13 cellular contexts compared by ENCODE assay signal in genomic region chr10:13338337-13339128, GRCh38. TPM values are rescaled to one million over a fixed set of nuclear protein-coding genes. Genes with fewer than 3 reads are reported as not detected.
DNase-seq lines count a peak whose midpoint lies in the region; ATAC-seq and TF ChIP-seq lines count a peak whose summit lies in the region.
"Had no signal": no experiment of that assay in that cellular context is flagged by ENCODE, and none has a peak within 500 bp of the region (broad histone marks: within the 10 kb centered on the region; RNA-seq: fewer than 3 reads in every experiment).

No MANE protein-coding gene starts in this region.

- intact Hi-C loops in right cardiac atrium (cut with DNase I) = no loop called here

- H3K9me3 ChIP-seq in right cardiac atrium (ENCODE audit: control insufficient read depth, low read length) = no peaks in the 10 kb centered on the region
- H3K9me3 ChIP-seq: breast epithelium, thyroid gland had no signal

- ATAC-seq in right cardiac atrium = peak; percentile 45 to 50
- no peak for ATAC-seq in stimulated activated naive CD8-positive, alpha-beta T cell treated with anti-CD3 and anti-CD28 coated beads, Interleukin-15, Interleukin-2, amounts not matched to agents 100 U/mL and 50 U/mL, for 24 hours
- no peak for ATAC-seq in HG02610 (IDR thresholded peaks at IDR 0.05; ENCODE audit: unreplicated experiment)
- no peak for ATAC-seq in GM18502 (IDR thresholded peaks at IDR 0.05; ENCODE audit: poor library complexity, unreplicated experiment)

- no peak overlapping the region for H3K27ac ChIP-seq in right cardiac atrium (ENCODE audit: low read length)
- H3K27ac ChIP-seq: epithelial cell of prostate had no signal

- H3K4me3 ChIP-seq in HFF-Myc (replicated peaks; ENCODE audit: low read depth, low read length) (peak overlapping the region; percentile 14; the same call in 1 of the 2 replicates), right cardiac atrium (ENCODE audit: low read length) (no peak overlapping the region)
- H3K4me3 ChIP-seq: breast epithelium, thyroid gland had no signal

- no peak for TF ChIP-seq CTCF in HFF-Myc (IDR thresholded peaks at IDR 0.05; ENCODE audit: low read depth, low read length, missing control alignments)

- 37% methylated on average over 11 of the region's 11 CpGs for WGBS in right cardiac atrium

- DNase-seq in HFF-Myc (ENCODE audit: extremely low read depth, low read depth) = peak; percentile 73
- peak; percentile 90 for DNase-seq in dedifferentiated amniotic fluid mesenchymal stem cell (ENCODE audit: extremely low spot score)
- no peak for DNase-seq in right cardiac atrium
- peak; percentile 36 for DNase-seq in stromal cell of bone marrow (ENCODE audit: low read depth)
- no peak for DNase-seq in stimulated activated naive CD8-positive, alpha-beta T cell treated with anti-CD3 and anti-CD28 coated beads, Interleukin-15, Interleukin-2, amounts not matched to agents 100 U/mL and 50 U/mL, for 24 hours
- no peak for DNase-seq in COLO668 (lab: John Stamatoyannopoulos, UW; ENCODE audit: unreplicated experiment)
- DNase-seq: activated CD4-positive, alpha-beta T cell treated with anti-CD3 and anti-CD28 coated beads, Interleukin-2, amount 50 U/mL, for 4 hours; MM.1S; thyroid gland had no signal

- H3K4me1 ChIP-seq in right cardiac atrium (ENCODE audit: control insufficient read depth, insufficient read depth, low read length) = peaks cover 3% of the 10 kb centered on the region
- H3K4me1 ChIP-seq: breast epithelium, thyroid gland had no signal

- H3K27me3 ChIP-seq in right cardiac atrium (ENCODE audit: control insufficient read depth, insufficient read depth) = no peaks in the 10 kb centered on the region
- H3K27me3 ChIP-seq: breast epithelium, thyroid gland had no signal

RNA-seq across cellular contexts. Expression of gene SEPHS1, which starts 9.6 kb away (rescaled TPM):
- 10 to 100 TPM; 31.8 to 38.3 (median 36.3) TPM for total RNA-seq in right cardiac atrium
- 24.2 TPM for polyA plus RNA-seq in right cardiac atrium

RNA-seq across cellular contexts. Expression of gene PHYH, which starts 38.7 kb away (rescaled TPM):
- 10 to 100 TPM; 70.7 to 94.9 (median 88.9) TPM for total RNA-seq in right cardiac atrium
- 138 TPM for polyA plus RNA-seq in right cardiac atrium

Comparison
In these comparisons a context has a peak if more than half of its experiments do, and no peak if none do; other contexts are left out.
1. DNase-seq: peak in HFF-Myc (single experiment), dedifferentiated amniotic fluid mesenchymal stem cell (single experiment) and stromal cell of bone marrow (single experiment); none in right cardiac atrium (0 of 3), stimulated activated naive CD8-positive, alpha-beta T cell treated with anti-CD3 and anti-CD28 coated beads, Interleukin-15, Interleukin-2, amounts not matched to agents 100 U/mL and 50 U/mL, for 24 hours (single experiment) and COLO668 (single experiment).
2. ATAC-seq: peak in right cardiac atrium (2 of 2); none in stimulated activated naive CD8-positive, alpha-beta T cell treated with anti-CD3 and anti-CD28 coated beads, Interleukin-15, Interleukin-2, amounts not matched to agents 100 U/mL and 50 U/mL, for 24 hours (single experiment), HG02610 (single experiment) and GM18502 (single experiment).